In genomic region chr1:62882161-62882560, GRCh38 we compare ENCODE assay signal across 13 cellular contexts.
DNase-seq lines count a peak whose midpoint lies in the region; ATAC-seq and TF ChIP-seq lines count a peak whose summit lies in the region.
"Had no signal": no experiment of that assay in that cellular context is flagged by ENCODE, and none has a peak within 500 bp of the region (broad histone marks: within the 10 kb centered on the region; RNA-seq: fewer than 3 reads in every experiment).

No MANE protein-coding gene starts in this region.

- no peak overlapping the region for H3K27ac ChIP-seq in PC-3 (ENCODE audit: low read length)

- H3K36me3 Mint-ChIP-seq in Calu3 (ENCODE audit: insufficient read depth, unreplicated experiment) = no peaks in the 10 kb centered on the region

- no peak overlapping the region for H3K4me2 ChIP-seq in PC-3 (ENCODE audit: low read length)

- H3K9ac ChIP-seq in PC-3 (ENCODE audit: low read length) = no peak overlapping the region

- no peaks in the 10 kb centered on the region for H3K9me3 Mint-ChIP-seq in Calu3 (ENCODE audit: low read depth, unreplicated experiment)
- H3K9me3 Mint-ChIP-seq: activated CD4-positive, alpha-beta memory T cell treated with anti-CD3 and anti-CD28 coated beads for 36 hours; activated T-cell treated with anti-CD3 and anti-CD28 coated beads, Interleukin-2, amount 50 U/mL, for 72 hours; effector memory CD8-positive, alpha-beta T cell had no signal

- no peaks in the 10 kb centered on the region for H3K79me2 ChIP-seq in PC-3 (ENCODE audit: low read length)

- no peak overlapping the region for H3K4me3 Mint-ChIP-seq in Calu3 (ENCODE audit: low read depth, unreplicated experiment)
- H3K4me3 Mint-ChIP-seq: activated CD4-positive, alpha-beta memory T cell treated with anti-CD3 and anti-CD28 coated beads for 36 hours; activated T-cell treated with anti-CD3 and anti-CD28 coated beads, Interleukin-2, amount 50 U/mL, for 72 hours; effector memory CD8-positive, alpha-beta T cell had no signal

- H3K4me1 Mint-ChIP-seq in Calu3 (ENCODE audit: low read depth, unreplicated experiment) = no peaks in the 10 kb centered on the region

- H3K27me3 ChIP-seq in PC-3 (ENCODE audit: low read length) = peaks cover 64% of the 10 kb centered on the region

- H3K36me3 ChIP-seq in PC-3 (ENCODE audit: low read depth, low read length) = no peaks in the 10 kb centered on the region

- BruUV-seq in Calu3 (replicated peaks; lab: Mats Ljungman, UMichigan) (no TSS peak), PC-3 (replicated peaks; lab: Mats Ljungman, UMichigan) (no TSS peak)

- ATAC-seq in PC-3 = no peak
- ATAC-seq: activated T-cell treated with anti-CD3 and anti-CD28 coated beads, Interleukin-2, amount 50 U/mL, for 72 hours; effector memory CD8-positive, alpha-beta T cell; mucosa of descending colon had no signal

- H3F3A ChIP-seq in PC-3 (ENCODE audit: low read length, unreplicated experiment) = no peaks in the 10 kb centered on the region

- TF ChIP-seq CTCF in GM10266 (IDR thresholded peaks at IDR 0.05; ENCODE audit: control insufficient read depth, insufficient read depth, low read depth, missing control alignments) = no peak
- no peak for TF ChIP-seq CTCF in Calu3 (IDR thresholded peaks at IDR 0.05; ENCODE audit: unreplicated experiment)
- TF ChIP-seq CTCF in PC-3 (conservative IDR thresholded peaks at IDR 0.05; ENCODE audit: low read depth, low read length) = no peak

- no peaks in the 10 kb centered on the region for H3K4me1 ChIP-seq in PC-3 (ENCODE audit: insufficient read depth, low read length)

- H3K9me3 ChIP-seq in PC-3 (ENCODE audit: low read length) = 0 out of 2 replicates have a peak, but pooled peaks cover 3% of the 10 kb centered on the region
- H3K9me3 ChIP-seq: mucosa of descending colon had no signal

- POLR2A ChIA-PET in PC-3 (lab: Charles Lee; ENCODE audit: unreplicated experiment) = no interaction called here

- H2AFZ ChIP-seq in PC-3 (ENCODE audit: low read length) = no peak overlapping the region

- H3K4me3 ChIP-seq in PC-3 (ENCODE audit: low read length) = no peak overlapping the region
- H3K4me3 ChIP-seq: mucosa of descending colon had no signal

- DNase-seq in DMS153 treated with DMSO at 0.1 percent for 48 hours (lab: John Stamatoyannopoulos, UW; ENCODE audit: unreplicated experiment) (peak; percentile 38), NCI-H1930 (lab: John Stamatoyannopoulos, UW) (peak; percentile 78 to 83), SHP77 treated with DMSO at 0.1 percent for 48 hours (lab: John Stamatoyannopoulos, UW) (peak; percentile 37), islet precursor cell (peak; percentile 67), GM10266 (ENCODE audit: extremely low spot score) (no peak), Calu3 (no peak), PC-3 (no peak)
- DNase-seq: activated CD4-positive, alpha-beta memory T cell treated with anti-CD3 and anti-CD28 coated beads for 36 hours; activated T-cell treated with anti-CD3 and anti-CD28 coated beads, Interleukin-2, amount 50 U/mL, for 72 hours; effector memory CD8-positive, alpha-beta T cell; mucosa of descending colon; stimulated activated CD4-positive, alpha-beta T cell treated with anti-CD3 and anti-CD28 coated beads, Interleukin-4, amount 100 ng/mL, for 1 hour; stimulated activated CD8-positive, alpha-beta memory T cell treated with anti-CD3 and anti-CD28 coated beads, Interleukin-4, amount 100 ng/mL, for 48 hours had no signal

- H3K27me3 Mint-ChIP-seq in Calu3 (ENCODE audit: unreplicated experiment) = peaks cover 45% of the 10 kb centered on the region

- H4K20me1 ChIP-seq in PC-3 (ENCODE audit: low read length) = no peaks in the 10 kb centered on the region

- CTCF ChIA-PET in Calu3 (lab: Charles Lee) (no interaction called here), PC-3 (lab: Charles Lee) (no interaction called here)

- H3K27ac Mint-ChIP-seq in Calu3 (ENCODE audit: unreplicated experiment) = no peak overlapping the region
- H3K27ac Mint-ChIP-seq: activated CD4-positive, alpha-beta memory T cell treated with anti-CD3 and anti-CD28 coated beads for 36 hours; activated T-cell treated with anti-CD3 and anti-CD28 coated beads, Interleukin-2, amount 50 U/mL, for 72 hours; effector memory CD8-positive, alpha-beta T cell had no signal

- intact Hi-C loops in Calu3 (cut with micrococcal nuclease; ENCODE audit: unreplicated experiment) (no loop called here), PC-3 (cut with micrococcal nuclease) (no loop called here)

- H3K9me2 ChIP-seq in PC-3 (replicated peaks; ENCODE audit: low read length) = no peaks in the 10 kb centered on the region

Comparison
In these comparisons a context has a peak if more than half of its experiments do, and no peak if none do; other contexts are left out.
1. DNase-seq: peak in DMS153 treated with DMSO at 0.1 percent for 48 hours (single experiment), NCI-H1930 (2 of 2), SHP77 treated with DMSO at 0.1 percent for 48 hours (single experiment) and islet precursor cell (single experiment); none in GM10266 (single experiment), Calu3 (single experiment) and PC-3 (single experiment).